In genomic region chr5:68344447-68345111, GRCh38 we compare ENCODE assay signal across 2 cellular contexts.
TF ChIP-seq lines count a peak whose summit lies in the region.

No MANE protein-coding gene starts in this region.

TF ChIP-seq in GM12878, 131 proteins besides CTCF, POLR2A, EP300 and RAD21 (continued from another document and continues in another):
- TF ChIP-seq ZSCAN29 (IDR thresholded peaks at IDR 0.05) = 0 out of 2 replicates have a peak, but pooled peaks have one; percentile 22
- peak; percentile 49; the same call in 1 of the 2 replicates for TF ChIP-seq MLLT1 (IDR thresholded peaks at IDR 0.05)
- TF ChIP-seq MEF2B (IDR thresholded peaks at IDR 0.05; ENCODE audit: partially characterized antibody, poor library complexity, severe bottlenecking) = peak; percentile 26
- TF ChIP-seq, protein P1, sequence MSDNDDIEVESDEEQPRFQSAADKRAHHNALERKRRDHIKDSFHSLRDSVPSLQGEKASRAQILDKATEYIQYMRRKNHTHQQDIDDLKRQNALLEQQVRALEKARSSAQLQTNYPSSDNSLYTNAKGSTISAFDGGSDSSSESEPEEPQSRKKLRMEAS (IDR thresholded peaks at IDR 0.05; ENCODE audit: low read depth, low read length) = no peak
- no peak for TF ChIP-seq MYC (IDR thresholded peaks at IDR 0.05; ENCODE audit: insufficient read depth, insufficient read length, insufficient replicate concordance, low read length, severe bottlenecking)
- TF ChIP-seq POU2F2 (IDR thresholded peaks at IDR 0.05; ENCODE audit: borderline replicate concordance, low read depth, low read length) = no peak
- TF ChIP-seq BACH1 (IDR thresholded peaks at IDR 0.05; ENCODE audit: borderline replicate concordance) = peak; percentile 86; the same call in 1 of the 2 replicates
- TF ChIP-seq BMI1 (IDR thresholded peaks at IDR 0.05; ENCODE audit: borderline replicate concordance) = 0 out of 2 replicates have a peak, but pooled peaks have one; percentile 19
- TF ChIP-seq IKZF1 (conservative IDR thresholded peaks at IDR 0.05) = peak; percentile 70
- TF ChIP-seq PAX8 (IDR thresholded peaks at IDR 0.05) = no peak
- TF ChIP-seq ATF2 (IDR thresholded peaks at IDR 0.05; ENCODE audit: low read length) = peak; percentile 44; the same call in 1 of the 2 replicates
- peak; percentile 59; the same call in 1 of the 2 replicates for TF ChIP-seq CREM (IDR thresholded peaks at IDR 0.05; ENCODE audit: low read depth)
- TF ChIP-seq, protein P2, sequence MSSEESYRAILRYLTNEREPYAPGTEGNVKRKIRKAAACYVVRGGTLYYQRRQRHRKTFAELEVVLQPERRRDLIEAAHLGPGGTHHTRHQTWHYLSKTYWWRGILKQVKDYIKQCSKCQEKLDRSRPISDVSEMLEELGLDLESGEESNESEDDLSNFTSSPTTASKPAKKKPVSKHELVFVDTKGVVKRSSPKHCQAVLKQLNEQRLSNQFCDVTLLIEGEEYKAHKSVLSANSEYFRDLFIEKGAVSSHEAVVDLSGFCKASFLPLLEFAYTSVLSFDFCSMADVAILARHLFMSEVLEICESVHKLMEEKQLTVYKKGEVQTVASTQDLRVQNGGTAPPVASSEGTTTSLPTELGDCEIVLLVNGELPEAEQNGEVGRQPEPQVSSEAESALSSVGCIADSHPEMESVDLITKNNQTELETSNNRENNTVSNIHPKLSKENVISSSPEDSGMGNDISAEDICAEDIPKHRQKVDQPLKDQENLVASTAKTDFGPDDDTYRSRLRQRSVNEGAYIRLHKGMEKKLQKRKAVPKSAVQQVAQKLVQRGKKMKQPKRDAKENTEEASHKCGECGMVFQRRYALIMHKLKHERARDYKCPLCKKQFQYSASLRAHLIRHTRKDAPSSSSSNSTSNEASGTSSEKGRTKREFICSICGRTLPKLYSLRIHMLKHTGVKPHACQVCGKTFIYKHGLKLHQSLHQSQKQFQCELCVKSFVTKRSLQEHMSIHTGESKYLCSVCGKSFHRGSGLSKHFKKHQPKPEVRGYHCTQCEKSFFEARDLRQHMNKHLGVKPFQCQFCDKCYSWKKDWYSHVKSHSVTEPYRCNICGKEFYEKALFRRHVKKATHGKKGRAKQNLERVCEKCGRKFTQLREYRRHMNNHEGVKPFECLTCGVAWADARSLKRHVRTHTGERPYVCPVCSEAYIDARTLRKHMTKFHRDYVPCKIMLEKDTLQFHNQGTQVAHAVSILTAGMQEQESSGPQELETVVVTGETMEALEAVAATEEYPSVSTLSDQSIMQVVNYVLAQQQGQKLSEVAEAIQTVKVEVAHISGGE (CRISPR knock-in tag; IDR thresholded peaks at IDR 0.05) = no peak
- TF ChIP-seq SMARCA5 (IDR thresholded peaks at IDR 0.05) = no peak
- no peak for TF ChIP-seq STAT1 (conservative IDR thresholded peaks at IDR 0.05)
- TF ChIP-seq CEBPB (IDR thresholded peaks at IDR 0.05; ENCODE audit: borderline replicate concordance in 1 of 2, low read depth in 2 of 2, low read length in 2 of 2) = 0 out of 4 replicates have a peak, but pooled peaks of 1 of the 2 experiments have one; percentile 34
- TF ChIP-seq PAX5 (IDR thresholded peaks at IDR 0.05; ENCODE audit: borderline replicate concordance, low read depth, low read length) = no peak
- TF ChIP-seq FOXK2 (IDR thresholded peaks at IDR 0.05) = no peak
- peak; percentile 36; the same call in 1 of the 2 replicates for TF ChIP-seq CREB1 (IDR thresholded peaks at IDR 0.05; ENCODE audit: low read depth)
- TF ChIP-seq ATF7 (IDR thresholded peaks at IDR 0.05; ENCODE audit: low read depth) = peak; percentile 80
- TF ChIP-seq ZNF24 (IDR thresholded peaks at IDR 0.05) = no peak
- no peak for TF ChIP-seq MEF2A (IDR thresholded peaks at IDR 0.05; ENCODE audit: insufficient read depth, low read depth, low read length)
- TF ChIP-seq DPF2 (IDR thresholded peaks at IDR 0.05) = peak; percentile 36; the same call in 1 of the 2 replicates
- TF ChIP-seq RELB (IDR thresholded peaks at IDR 0.05; ENCODE audit: low read depth) = no peak
- TF ChIP-seq MTA2 (IDR thresholded peaks at IDR 0.05; ENCODE audit: low read depth) = peak; percentile 82
- 0 out of 2 replicates have a peak, but pooled peaks have one; percentile 16 for TF ChIP-seq NR2F1 (conservative IDR thresholded peaks at IDR 0.05)

TF ChIP-seq in WTC11, 78 proteins besides CTCF, POLR2A, EP300 and RAD21 (continued from another document):
- TF ChIP-seq NFYB (CRISPR knock-in tag; conservative IDR thresholded peaks at IDR 0.05; ENCODE audit: low read depth) (no peak), ERG (CRISPR knock-in tag; IDR thresholded peaks at IDR 0.05) (no peak), TP53 (CRISPR knock-in tag; IDR thresholded peaks at IDR 0.05) (no peak), ZBTB21 (CRISPR knock-in tag; IDR thresholded peaks at IDR 0.05; ENCODE audit: borderline replicate concordance) (no peak), JUN (CRISPR knock-in tag; IDR thresholded peaks at IDR 0.05) (no peak), STAT6 (CRISPR knock-in tag; conservative IDR thresholded peaks at IDR 0.05; ENCODE audit: low read depth) (no peak)
